In the genomic region with DNA sequence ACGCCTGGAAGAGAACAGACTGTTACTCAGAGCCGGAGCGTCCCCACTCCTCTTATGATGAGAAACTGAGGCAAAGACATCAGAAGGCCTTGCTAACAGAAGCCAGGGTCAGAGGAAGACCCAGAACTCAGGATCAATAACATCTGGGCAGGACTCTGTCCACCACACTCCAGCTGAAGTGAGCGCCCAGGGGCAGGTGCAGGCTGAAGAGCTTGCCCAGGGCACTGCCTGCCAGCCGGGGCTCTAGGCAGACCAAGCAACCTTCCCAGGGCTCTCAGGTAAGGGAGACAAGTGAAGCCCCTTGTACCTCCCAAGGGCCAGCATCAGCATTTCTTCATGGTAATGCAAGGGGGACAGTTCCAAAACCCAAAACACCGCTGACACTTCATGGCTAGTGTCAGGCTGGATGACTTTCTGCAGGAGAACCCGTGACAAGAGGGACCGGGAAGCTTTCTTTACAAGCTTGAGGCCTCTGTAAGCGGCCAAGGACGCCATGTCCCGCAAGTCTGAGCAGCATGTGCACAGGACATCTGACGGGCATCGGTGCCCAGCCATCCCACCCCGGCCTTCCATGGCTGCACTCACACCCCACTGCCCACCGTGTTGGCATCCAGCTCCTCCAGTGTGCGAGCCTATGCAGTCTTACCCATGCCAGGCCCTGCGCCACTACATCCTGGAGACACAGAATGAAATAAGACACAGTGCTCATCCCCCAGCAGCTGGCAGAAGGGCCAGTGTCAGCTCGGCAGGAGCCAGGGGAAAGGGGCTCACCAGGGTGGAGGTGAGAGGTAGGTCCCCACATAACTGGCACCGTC, we compare ENCODE assay signal across 18 cellular contexts. TPM values are rescaled to one million over a fixed set of nuclear protein-coding genes. Genes with fewer than 3 reads are reported as not detected.
DNase-seq lines count a peak whose midpoint lies in the region; ATAC-seq and TF ChIP-seq lines count a peak whose summit lies in the region.
"Had no signal": no experiment of that assay in that cellular context is flagged by ENCODE, and none has a peak within 500 bp of the region (broad histone marks: within the 10 kb centered on the region; RNA-seq: fewer than 3 reads in every experiment).

No MANE protein-coding gene starts in this region.

- TF ChIP-seq EP300 in esophagus muscularis mucosa (IDR thresholded peaks at IDR 0.05): no peak

- H3K4me1 ChIP-seq in A673 (ENCODE audit: insufficient read depth, low read length, poor library complexity, severe bottlenecking): peaks cover 75% of the 10 kb centered on the region
- H3K4me1 ChIP-seq in esophagus muscularis mucosa: peaks cover 32 to 60% (median 55%) of the 10 kb centered on the region in 4 donors

- no peaks in the 10 kb centered on the region for H3K9me3 Mint-ChIP-seq in osteocyte (ENCODE audit: unreplicated experiment)
- H3K9me3 Mint-ChIP-seq: HFFc6 had no signal

- H3K4me1 Mint-ChIP-seq in osteocyte (ENCODE audit: unreplicated experiment): peaks cover 65% of the 10 kb centered on the region

- no peak for TF ChIP-seq POLR2A in esophagus muscularis mucosa (IDR thresholded peaks at IDR 0.05; ENCODE audit: low read depth)

- H3K4me3 ChIP-seq in A673 (ENCODE audit: low read depth, low read length, poor library complexity, severe bottlenecking): no peak overlapping the region
- H3K4me3 ChIP-seq in esophagus muscularis mucosa: no peak overlapping the region
- H3K4me3 ChIP-seq: gastroesophageal sphincter, left lung, tibial artery had no signal

- ATAC-seq in HG02885 (IDR thresholded peaks at IDR 0.05; ENCODE audit: poor library complexity, unreplicated experiment) (no peak), Right ventricle myocardium inferior (no peak)
- ATAC-seq: gastroesophageal sphincter, left lung had no signal

- CTCF ChIA-PET in A673 (lab: Charles Lee) (interaction anchor here (1.1 to 1.7 kb wide), 2 partner anchors 569 to 574 kb away, joined by 3 to 4 read pairs; no protein-coding TSS in a partner anchor), GM10248 (lab: Yijun Ruan, JAX) (interaction anchor here (0.8 to 4.4 kb wide), 4 partner anchors 14 to 574 kb away, joined by 3 to 24 read pairs (median 12); partner anchors contain the start of gene XXYLT1)

- no TSS peak for BruUV-seq in A673 (replicated peaks; lab: Mats Ljungman, UMichigan)

- DNase-seq in A673 (ENCODE audit: low spot score): no peak
- peak; percentile 11 for DNase-seq in GM10248 (ENCODE audit: extremely low spot score)
- DNase-seq in esophagus muscularis mucosa (ENCODE audit: extremely low spot score): peak; percentile 82
- DNase-seq in osteocyte (ENCODE audit: extremely low spot score, unreplicated experiment): peak; percentile 76
- no peak for DNase-seq in amygdala (lab: John Stamatoyannopoulos, UW)
- no peak for DNase-seq in Right ventricle myocardium inferior (ENCODE audit: missing footprints)
- DNase-seq in SHP77 (lab: John Stamatoyannopoulos, UW): no peak
- DNase-seq: COR-L47; HFFc6; Karpas-422; NCI-H1092; NCI-H2081 treated with DMSO at 0.1 percent for 48 hours; NCI-H510A; stimulated activated CD4-positive, alpha-beta T cell treated with anti-CD3 and anti-CD28 coated beads, Interleukin-12 subunit alpha, Interleukin-12 subunit beta, amount 100 ng/mL, for 4 hours had no signal

- H3K27me3 Mint-ChIP-seq in osteocyte (ENCODE audit: unreplicated experiment): no peaks in the 10 kb centered on the region

- 97% methylated on average over 10 of the region's 19 CpGs for WGBS in esophagus muscularis mucosa

- H3K36me3 ChIP-seq in A673 (ENCODE audit: insufficient read depth, low read length, poor library complexity, severe bottlenecking) (no peaks in the 10 kb centered on the region), esophagus muscularis mucosa (peaks cover 0 to 5% (median 0%) of the 10 kb centered on the region in 4 donors)
- H3K36me3 ChIP-seq: left lung, tibial artery had no signal

- H3K36me3 Mint-ChIP-seq in osteocyte (ENCODE audit: unreplicated experiment): no peaks in the 10 kb centered on the region

- peak overlapping the region; percentile 92 for H3K27ac ChIP-seq in A673 (ENCODE audit: low read depth, low read length, poor library complexity, severe bottlenecking)
- H3K27ac ChIP-seq in esophagus muscularis mucosa (replicated peaks in 1 of 4): peak overlapping the region in 2 of 4 donors; percentile 91 to 96
- H3K27ac ChIP-seq: left lung, tibial artery had no signal

- H3K4me3 Mint-ChIP-seq in osteocyte (ENCODE audit: unreplicated experiment): no peak overlapping the region
- H3K4me3 Mint-ChIP-seq: HFFc6 had no signal

- no peak for TF ChIP-seq CTCF in A673 (conservative IDR thresholded peaks at IDR 0.05; ENCODE audit: low read depth, low read length)
- TF ChIP-seq CTCF in GM10248 (IDR thresholded peaks at IDR 0.05; ENCODE audit: control extremely low read depth, extremely low read depth, low read depth, missing control alignments): no peak
- TF ChIP-seq CTCF in esophagus muscularis mucosa (IDR thresholded peaks at IDR 0.05): no peak
- TF ChIP-seq CTCF in osteocyte (IDR thresholded peaks at IDR 0.05): no peak

- POLR2A ChIA-PET in A673 (lab: Charles Lee; ENCODE audit: low non-redundant PET): no interaction called here
- POLR2A ChIA-PET in GM10248 (lab: Yijun Ruan, JAX): no interaction called here

- no peak overlapping the region for H3K27ac Mint-ChIP-seq in osteocyte (ENCODE audit: unreplicated experiment)

- intact Hi-C loops in A673 (cut with micrococcal nuclease; ENCODE audit: unreplicated experiment) (no loop called here), esophagus muscularis mucosa (cut with DNase I) (loop anchor here (5.0 to 10.0 kb wide), 2 partner anchors 145 to 482 kb away; no protein-coding TSS in a partner anchor), Right ventricle myocardium inferior (cut with DNase I) (no loop called here)

- no peaks in the 10 kb centered on the region for H3K27me3 ChIP-seq in A673 (replicated peaks; ENCODE audit: insufficient read depth, low read depth, low read length, poor library complexity)
- H3K27me3 ChIP-seq in esophagus muscularis mucosa: no peaks in the 10 kb centered on the region
- H3K27me3 ChIP-seq: gastroesophageal sphincter, left lung, tibial artery had no signal

- H3K9me3 ChIP-seq in A673 (ENCODE audit: low read depth, low read length, poor library complexity, severe bottlenecking): no peaks in the 10 kb centered on the region
- no peaks in the 10 kb centered on the region for H3K9me3 ChIP-seq in esophagus muscularis mucosa
- H3K9me3 ChIP-seq: gastroesophageal sphincter, left lung, tibial artery had no signal

RNA-seq across cellular contexts. Expression of gene XXYLT1, which starts 14.1 kb away (rescaled TPM):
- total RNA-seq in A673 (2021) (49.8 and 53.9 TPM in 2 replicates), esophagus muscularis mucosa (10 to 100 TPM in 3 of 4 donors, 1 to 10 TPM in 1; 8.8 to 18.5 (median 13.9) TPM), osteocyte (35.1 and 35.8 TPM in 2 replicates), Right ventricle myocardium inferior (2.7 TPM)

Comparison
In these comparisons a context has a peak if more than half of its experiments do, and no peak if none do; other contexts are left out.
1. DNase-seq: peak in GM10248 (single experiment), esophagus muscularis mucosa (single experiment) and osteocyte (single experiment); none in A673 (single experiment), amygdala (0 of 56), Right ventricle myocardium inferior (single experiment) and SHP77 (0 of 2).